Comparison of ENCODE assay signal across 2 cellular contexts in genomic region chr6:33162471-33162870, GRCh38.
TF ChIP-seq lines count a peak whose summit lies in the region.

No MANE protein-coding gene starts in this region.

TF ChIP-seq in IMR-90, 13 proteins besides CTCF, POLR2A, EP300 and RAD21:
- TF ChIP-seq BHLHE40 (IDR thresholded peaks at IDR 0.05; ENCODE audit: low read depth, low read length): no peak
- TF ChIP-seq NFE2L2 (IDR thresholded peaks at IDR 0.05; ENCODE audit: low read depth, low read length): no peak
- no peak for TF ChIP-seq RFX5 (IDR thresholded peaks at IDR 0.05; ENCODE audit: low read depth, low read length)
- no peak for TF ChIP-seq SMC3 (IDR thresholded peaks at IDR 0.05; ENCODE audit: low read depth, low read length)
- no peak for TF ChIP-seq MAFK (IDR thresholded peaks at IDR 0.05; ENCODE audit: low read depth, low read length)
- TF ChIP-seq RCOR1 (IDR thresholded peaks at IDR 0.05; ENCODE audit: insufficient replicate concordance, low read length): no peak
- no peak for TF ChIP-seq USF2 (IDR thresholded peaks at IDR 0.05; ENCODE audit: low read depth, low read length)
- TF ChIP-seq MXI1 (IDR thresholded peaks at IDR 0.05; ENCODE audit: borderline replicate concordance, low read depth, low read length): no peak
- TF ChIP-seq CEBPB (IDR thresholded peaks at IDR 0.05; ENCODE audit: low read depth, low read length): no peak
- TF ChIP-seq MAZ (IDR thresholded peaks at IDR 0.05; ENCODE audit: borderline replicate concordance, low read depth, low read length): no peak
- TF ChIP-seq FOS (IDR thresholded peaks at IDR 0.05; ENCODE audit: low read depth, low read length): no peak
- TF ChIP-seq ELK1 (IDR thresholded peaks at IDR 0.05; ENCODE audit: borderline replicate concordance, low read depth, low read length): no peak
- TF ChIP-seq CHD1 (IDR thresholded peaks at IDR 0.05; ENCODE audit: low read depth, low read length): no peak
TF ChIP-seq in IMR-90: peak in this region for 0.

TF ChIP-seq in H1, 55 proteins besides CTCF, POLR2A, EP300 and RAD21:
- TF ChIP-seq KDM1A (IDR thresholded peaks at IDR 0.05; ENCODE audit: borderline replicate concordance, low read length) (no peak), CHD1 (IDR thresholded peaks at IDR 0.05; ENCODE audit: low read depth, low read length) (no peak), CHD7 (IDR thresholded peaks at IDR 0.05; ENCODE audit: insufficient replicate concordance, low read length) (no peak), NANOG (IDR thresholded peaks at IDR 0.05; ENCODE audit: insufficient read depth, low read depth, low read length, poor library complexity, severe bottlenecking) (no peak), HDAC2 (IDR thresholded peaks at IDR 0.05; ENCODE audit: borderline replicate concordance in 1 of 2, low read depth in 2 of 2, low read length in 2 of 2) (no peak), HDAC6 (IDR thresholded peaks at IDR 0.05; ENCODE audit: low read depth, low read length) (no peak), SP4 (IDR thresholded peaks at IDR 0.05; ENCODE audit: low read length) (no peak), FOSL1 (IDR thresholded peaks at IDR 0.05; ENCODE audit: insufficient read depth, low read depth, low read length) (no peak), TBP (IDR thresholded peaks at IDR 0.05; ENCODE audit: low read depth, low read length) (no peak), ATF2 (IDR thresholded peaks at IDR 0.05; ENCODE audit: low read length) (no peak), TEAD4 (IDR thresholded peaks at IDR 0.05; ENCODE audit: low read depth, low read length) (no peak), ASH2L (IDR thresholded peaks at IDR 0.05; ENCODE audit: low read length) (no peak), CBX5 (IDR thresholded peaks at IDR 0.05; ENCODE audit: low read depth, low read length) (no peak), MAX (IDR thresholded peaks at IDR 0.05) (no peak), MAFK (IDR thresholded peaks at IDR 0.05; ENCODE audit: low read depth, low read length) (no peak)
